ENCODE assay signal across 27 cellular contexts in the genomic region with DNA sequence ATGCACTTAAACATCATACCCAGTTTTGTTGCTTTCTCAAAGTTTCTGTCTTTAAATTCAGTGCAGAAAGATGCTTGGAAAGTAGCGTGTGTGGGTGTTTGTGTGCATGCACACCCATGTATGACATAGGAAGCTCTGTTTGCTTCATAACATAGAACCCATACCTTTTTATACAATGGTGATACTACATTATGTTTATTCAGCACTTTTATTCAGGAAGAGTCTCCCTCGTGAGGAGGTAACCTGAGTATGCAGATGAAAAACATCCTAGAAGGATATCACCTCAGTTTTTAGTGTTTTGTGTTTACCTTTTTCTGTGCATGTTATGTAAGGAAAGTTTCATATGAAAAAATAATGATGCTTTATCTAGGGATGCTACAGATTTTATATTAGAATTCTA.
A peak's percentile ranks its signal among the peaks of the same experiment; 100 is the strongest.
DNase-seq lines count a peak whose midpoint lies in the region; ATAC-seq, FAIRE-seq and TF ChIP-seq lines count a peak whose summit lies in the region.
"Had no signal": no experiment of that assay in that cellular context is flagged by ENCODE, and none has a peak within 500 bp of the region (broad histone marks: within the 10 kb centered on the region; RNA-seq: fewer than 3 reads in every experiment).

No MANE protein-coding gene starts in this region.

- TF ChIP-seq CTCF in HepG2 (CRISPR knock-in tag; IDR thresholded peaks at IDR 0.05) (no peak), right lobe of liver (IDR thresholded peaks at IDR 0.05) (no peak), C4-2B (conservative IDR thresholded peaks at IDR 0.05) (peak; percentile 7), K562 (IDR thresholded peaks at IDR 0.05 in 2 of 3, conservative IDR thresholded peaks at IDR 0.05 in 1 of 3; ENCODE audit: insufficient read depth in 2 of 3, low read depth in 1 of 3, low read length in 3 of 3) (no peak), osteoblast (IDR thresholded peaks at IDR 0.05; ENCODE audit: extremely low read depth, low read depth, low read length) (no peak)

- no peaks in the 10 kb centered on the region for H3K4me1 ChIP-seq in HepG2 (ENCODE audit: insufficient read depth, low read length)
- H3K4me1 ChIP-seq in right lobe of liver = no peaks in the 10 kb centered on the region
- no peaks in the 10 kb centered on the region for H3K4me1 ChIP-seq in K562 (replicated peaks in 1 of 2; ENCODE audit: control insufficient read depth in 2 of 2, insufficient read depth in 2 of 2, low read length in 2 of 2)
- H3K4me1 ChIP-seq in osteoblast (ENCODE audit: insufficient read depth, low read length) = no peaks in the 10 kb centered on the region

- H3K4me3 Mint-ChIP-seq in natural killer cell treated with Interleukin-12 subunit alpha and Interleukin-12 subunit beta and Interleukin-15 and Interleukin-18, amount 100 ng/mL, for 72 hours = no peak overlapping the region
- H3K4me3 Mint-ChIP-seq: B cell; CD14-positive monocyte; CD4-positive, alpha-beta memory T cell; CD4-positive, CD25-positive, alpha-beta regulatory T cell; CD8-positive, alpha-beta memory T cell had no signal

- H3K79me2 ChIP-seq in HepG2 (ENCODE audit: insufficient read depth, low read length) (no peaks in the 10 kb centered on the region), K562 (ENCODE audit: control insufficient read depth, insufficient read depth, low read length) (no peaks in the 10 kb centered on the region), osteoblast (ENCODE audit: insufficient read depth, low read length) (no peaks in the 10 kb centered on the region)

- no peak for ATAC-seq in HepG2
- no peak for ATAC-seq in right lobe of liver
- ATAC-seq in K562 = no peak
- ATAC-seq in natural killer cell treated with Interleukin-12 subunit alpha and Interleukin-12 subunit beta and Interleukin-15 and Interleukin-18, amount 100 ng/mL, for 72 hours = no peak
- ATAC-seq: GM12878 had no signal

- in situ Hi-C loops in HepG2 (cut with HindIII; ENCODE audit: extremely low pct_ligation_motif_present, low pct_unique_long_range_greater_than_20kb) (no loop called here), K562 (cut with MboI) (no loop called here)

- no peak overlapping the region for H3K9ac ChIP-seq in HepG2 (ENCODE audit: insufficient read depth, low read depth, low read length)
- no peak overlapping the region for H3K9ac ChIP-seq in K562 (ENCODE audit: insufficient read depth in 1 of 2, low read depth in 2 of 2, low read length in 2 of 2)
- H3K9ac ChIP-seq: BLaER1 treated with 17β-estradiol and CSF1 and Interleukin-3, amounts not matched to agents 10 nM and 100 nM had no signal

- H3K36me3 ChIP-seq in HepG2 (replicated peaks in 1 of 2; ENCODE audit: control insufficient read depth in 1 of 2, insufficient read depth in 2 of 2, low read length in 2 of 2) (no peaks in the 10 kb centered on the region), right lobe of liver (no peaks in the 10 kb centered on the region), K562 (ENCODE audit: control insufficient read depth, insufficient read depth, low read length) (no peaks in the 10 kb centered on the region), osteoblast (ENCODE audit: insufficient read depth, low read length) (no peaks in the 10 kb centered on the region)
- H3K36me3 ChIP-seq: BLaER1 treated with 17β-estradiol and CSF1 and Interleukin-3, amounts not matched to agents 10 nM and 100 nM had no signal

- H3K4me1 Mint-ChIP-seq in natural killer cell treated with Interleukin-12 subunit alpha and Interleukin-12 subunit beta and Interleukin-15 and Interleukin-18, amount 100 ng/mL, for 72 hours (ENCODE audit: low read depth in 2 of 2) = no peaks in the 10 kb centered on the region
- H3K4me1 Mint-ChIP-seq: B cell; CD14-positive monocyte; CD4-positive, CD25-positive, alpha-beta regulatory T cell; CD8-positive, alpha-beta memory T cell had no signal

- CTCF ChIA-PET in HepG2 (lab: Yijun Ruan, JAX; ENCODE audit: low intra/inter-chr PET ratio, low total read pairs) = no interaction called here
- CTCF ChIA-PET in K562 (lab: Yijun Ruan, JAX; ENCODE audit: low intra/inter-chr PET ratio) = no interaction called here

- H4K20me1 ChIP-seq in HepG2 (ENCODE audit: insufficient read depth, low read length) = no peaks in the 10 kb centered on the region
- no peaks in the 10 kb centered on the region for H4K20me1 ChIP-seq in K562 (replicated peaks; ENCODE audit: control insufficient read depth, insufficient read depth, low read length)
- H4K20me1 ChIP-seq in osteoblast (ENCODE audit: insufficient read depth, low read length) = no peaks in the 10 kb centered on the region
- H4K20me1 ChIP-seq: BLaER1 treated with 17β-estradiol and CSF1 and Interleukin-3, amounts not matched to agents 10 nM and 100 nM had no signal

- H2AFZ ChIP-seq in HepG2 (ENCODE audit: low read length) (no peak overlapping the region), K562 (ENCODE audit: low read depth, low read length) (no peak overlapping the region), osteoblast (ENCODE audit: low read length) (no peak overlapping the region)

- H3K4me2 ChIP-seq in HepG2 (ENCODE audit: low read depth, low read length) = no peak overlapping the region
- no peak overlapping the region for H3K4me2 ChIP-seq in K562 (ENCODE audit: insufficient read depth, low read length)
- H3K4me2 ChIP-seq in osteoblast (ENCODE audit: insufficient read depth, low read length) = no peak overlapping the region
- H3K4me2 ChIP-seq: BLaER1 treated with 17β-estradiol and CSF1 and Interleukin-3, amounts not matched to agents 10 nM and 100 nM had no signal

- H3K9me1 ChIP-seq in K562 (ENCODE audit: control insufficient read depth, insufficient read depth, low read length) = no peaks in the 10 kb centered on the region

- TF ChIP-seq POLR2A in HepG2 (IDR thresholded peaks at IDR 0.05; ENCODE audit: insufficient read depth in 1 of 2, low read depth in 2 of 2, low read length in 2 of 2) = no peak
- TF ChIP-seq POLR2A in right lobe of liver (IDR thresholded peaks at IDR 0.05) = no peak
- no peak for TF ChIP-seq POLR2A in K562 (conservative IDR thresholded peaks at IDR 0.05)

- no TSS peak for BruUV-seq in HepG2 (replicated peaks; lab: Mats Ljungman, UMichigan)
- no TSS peak for BruUV-seq in K562 (replicated peaks; lab: Mats Ljungman, UMichigan)

- no peak overlapping the region for H3K4me3 ChIP-seq in HepG2 (replicated peaks in 1 of 3; ENCODE audit: insufficient read depth in 1 of 3, low read depth in 2 of 3, low read length in 3 of 3)
- no peak overlapping the region for H3K4me3 ChIP-seq in right lobe of liver
- H3K4me3 ChIP-seq in K562 = no peak overlapping the region
- H3K4me3 ChIP-seq in osteoblast (ENCODE audit: insufficient read depth, low read length) = no peak overlapping the region
- H3K4me3 ChIP-seq: BLaER1 treated with 17β-estradiol and CSF1 and Interleukin-3, amounts not matched to agents 10 nM and 100 nM; GM12878 had no signal

- 2% methylated on average over 2 of the region's 2 CpGs for WGBS in HepG2 (ENCODE audit: low lambda C conversion rate)
- 31% methylated on average over 2 of the region's 2 CpGs for WGBS in right lobe of liver (ENCODE audit: insufficient coverage, low coverage, low lambda C conversion rate, missing lambda C conversion rate)
- WGBS in K562 (ENCODE audit: insufficient coverage, low coverage, missing lambda C conversion rate) = 0% methylated on average over 2 of the region's 2 CpGs

- DNase-seq in HepG2 (ENCODE audit: low spot score) (no peak), right lobe of liver (no peak), K562 (ENCODE audit: extremely low read depth in 1 of 4, low spot score in 3 of 4) (no peak), SHP77 (lab: John Stamatoyannopoulos, UW) (no peak), osteoblast (ENCODE audit: insufficient read length, low spot score, missing footprints) (no peak)
- no peak for DNase-seq in natural killer cell treated with Interleukin-12 subunit alpha and Interleukin-12 subunit beta and Interleukin-15 and Interleukin-18, amount 100 ng/mL, for 72 hours (ENCODE audit: low spot score)
- DNase-seq: 8988T; AML-193; CD4-positive, alpha-beta memory T cell; CD4-positive, CD25-positive, alpha-beta regulatory T cell; CD8-positive, alpha-beta memory T cell; COR-L47; DMS 273 treated with DMSO at 0.1 percent for 48 hours; DMS153; DMS53; DMS79; DND-41; EL; GDM1 had no signal

- TF ChIP-seq EP300 in HepG2 (IDR thresholded peaks at IDR 0.05; ENCODE audit: low read depth in 2 of 2, low read length in 2 of 2) (no peak), HepG2 (CRISPR knock-in tag; IDR thresholded peaks at IDR 0.05; ENCODE audit: borderline replicate concordance) (no peak), K562 (IDR thresholded peaks at IDR 0.05; ENCODE audit: low read length) (no peak)

- FAIRE-seq in HepG2 (lab: Jason Lieb, UNC) (no peak), K562 (lab: Jason Lieb, UNC) (no peak)
- FAIRE-seq: A204.1, GM12878, GM12892, GM18507 had no signal

- no peak for TF ChIP-seq RAD21 in HepG2 (CRISPR knock-in tag; IDR thresholded peaks at IDR 0.05)
- no peak for TF ChIP-seq RAD21 in K562 (CRISPR knock-in tag; conservative IDR thresholded peaks at IDR 0.05 in 1 of 2, IDR thresholded peaks at IDR 0.05 in 1 of 2)

- no peak overlapping the region for H3K27ac Mint-ChIP-seq in natural killer cell treated with Interleukin-12 subunit alpha and Interleukin-12 subunit beta and Interleukin-15 and Interleukin-18, amount 100 ng/mL, for 72 hours
- H3K27ac Mint-ChIP-seq: B cell; CD14-positive monocyte; CD4-positive, alpha-beta memory T cell; CD4-positive, CD25-positive, alpha-beta regulatory T cell; CD8-positive, alpha-beta memory T cell had no signal

- no peaks in the 10 kb centered on the region for H3K9me3 Mint-ChIP-seq in natural killer cell treated with Interleukin-12 subunit alpha and Interleukin-12 subunit beta and Interleukin-15 and Interleukin-18, amount 100 ng/mL, for 72 hours
- H3K9me3 Mint-ChIP-seq: CD4-positive, alpha-beta memory T cell; CD4-positive, CD25-positive, alpha-beta regulatory T cell; CD8-positive, alpha-beta memory T cell had no signal

- no peaks in the 10 kb centered on the region for H3K27me3 ChIP-seq in HepG2 (ENCODE audit: control insufficient read depth in 1 of 2, insufficient read depth in 2 of 2, low read length in 2 of 2)
- no peaks in the 10 kb centered on the region for H3K27me3 ChIP-seq in right lobe of liver
- no peaks in the 10 kb centered on the region; a peak in 1 of 5 replicates for H3K27me3 ChIP-seq in K562 (ENCODE audit: control insufficient read depth in 2 of 2, insufficient read depth in 2 of 2, low read length in 2 of 2)
- peaks cover 5% of the 10 kb centered on the region for H3K27me3 ChIP-seq in osteoblast (ENCODE audit: insufficient read depth, low read length)
- H3K27me3 ChIP-seq: BLaER1 treated with 17β-estradiol and CSF1 and Interleukin-3, amounts not matched to agents 10 nM and 100 nM had no signal

- H3K36me3 Mint-ChIP-seq in natural killer cell treated with Interleukin-12 subunit alpha and Interleukin-12 subunit beta and Interleukin-15 and Interleukin-18, amount 100 ng/mL, for 72 hours = no peaks in the 10 kb centered on the region
- H3K36me3 Mint-ChIP-seq: CD14-positive monocyte; CD4-positive, alpha-beta memory T cell; CD4-positive, CD25-positive, alpha-beta regulatory T cell; CD8-positive, alpha-beta memory T cell had no signal

- intact Hi-C loops in HepG2 (cut with micrococcal nuclease; ENCODE audit: unreplicated experiment) (no loop called here), right lobe of liver (cut with DNase I) (no loop called here), K562 (cut with micrococcal nuclease) (no loop called here)

- peaks cover 2 to 7% of the 10 kb centered on the region in 2 donors for H3K27me3 Mint-ChIP-seq in natural killer cell treated with Interleukin-12 subunit alpha and Interleukin-12 subunit beta and Interleukin-15 and Interleukin-18, amount 100 ng/mL, for 72 hours

- no peak overlapping the region for H3K27ac ChIP-seq in HepG2 (ENCODE audit: extremely low read length, insufficient read depth, low read length)
- no peak overlapping the region for H3K27ac ChIP-seq in right lobe of liver
- no peak overlapping the region for H3K27ac ChIP-seq in C4-2B
- no peak overlapping the region for H3K27ac ChIP-seq in K562 (ENCODE audit: extremely low read depth, low read depth, low read length)
- no peak overlapping the region for H3K27ac ChIP-seq in osteoblast (ENCODE audit: low read depth, low read length)
- H3K27ac ChIP-seq: BLaER1 treated with 17β-estradiol and CSF1 and Interleukin-3, amounts not matched to agents 10 nM and 100 nM had no signal

- POLR2A ChIA-PET in HepG2 (lab: Yijun Ruan, JAX) = no interaction called here
- POLR2A ChIA-PET in K562 (lab: Yijun Ruan, JAX) = no interaction called here

- no peaks in the 10 kb centered on the region for H3K9me3 ChIP-seq in HepG2 (ENCODE audit: low read length)
- H3K9me3 ChIP-seq in right lobe of liver = no peaks in the 10 kb centered on the region
- H3K9me3 ChIP-seq in K562 (replicated peaks; ENCODE audit: control insufficient read depth, insufficient read depth, low read depth, low read length) = no peaks in the 10 kb centered on the region
- no peaks in the 10 kb centered on the region for H3K9me3 ChIP-seq in osteoblast (ENCODE audit: low read depth, low read length)
